Comparison of ENCODE assay signal across 8 cellular contexts in genomic region chr12:47085815-47086252, GRCh38. TPM values are rescaled to one million over a fixed set of nuclear protein-coding genes. Genes with fewer than 3 reads are reported as not detected.
A peak's percentile ranks its signal among the peaks of the same experiment; 100 is the strongest.
DNase-seq lines count a peak whose midpoint lies in the region; ATAC-seq, FAIRE-seq and TF ChIP-seq lines count a peak whose summit lies in the region.

No MANE protein-coding gene starts in this region.

- peak overlapping the region; percentile 28 to 81 (median 74) for H3K4me3 Mint-ChIP-seq in CD8-positive, alpha-beta memory T cell

- intact Hi-C loops in GM12878 (cut with micrococcal nuclease; ENCODE audit: unreplicated experiment) = no loop called here

- no TSS peak for BruUV-seq in GM12878 (replicated peaks; lab: Mats Ljungman, UMichigan)

- RAD21 ChIA-PET in GM12878 (lab: Charles Lee; ENCODE audit: unreplicated experiment) = no interaction called here

- no peaks in the 10 kb centered on the region for H3K27me3 Mint-ChIP-seq in CD8-positive, alpha-beta memory T cell

- H3K4me2 ChIP-seq in GM12878 (ENCODE audit: control insufficient read depth, insufficient read depth) = no peak overlapping the region

- no peak for TF ChIP-seq CTCF in GM12878 (IDR thresholded peaks at IDR 0.05 in 2 of 3, conservative IDR thresholded peaks at IDR 0.05 in 1 of 3; ENCODE audit: control insufficient read depth in 2 of 3, extremely low read depth in 1 of 3, insufficient read depth in 1 of 3, low read depth in 3 of 3, low read length in 3 of 3)

- H3K4me3 ChIP-seq in CD8-positive, alpha-beta memory T cell (ENCODE audit: low read length) = no peak overlapping the region
- H3K4me3 ChIP-seq in SJSA1 (no peak overlapping the region), GM12878 (no peak overlapping the region), muscle layer of colon (ENCODE audit: low read depth in 1 of 2, low read length in 2 of 2) (peak overlapping the region in 1 of 2 donors; percentile 4)

- peak; percentile 17 to 66 (median 25) for DNase-seq in CD8-positive, alpha-beta memory T cell
- DNase-seq in SJSA1 (ENCODE audit: low read depth in 1 of 2, low spot score in 2 of 2) (peak; percentile 77 to 83), GM12878 (ENCODE audit: low read depth, low spot score) (no peak), iPS-NIHi11 (ENCODE audit: low spot score) (no peak)

- H3K79me2 ChIP-seq in GM12878 (ENCODE audit: control insufficient read depth, insufficient read depth, low read length) = no peaks in the 10 kb centered on the region

- peak; percentile 7 for FAIRE-seq in GM12878 (lab: Jason Lieb, UNC)

- peaks cover 63 to 76% (median 64%) of the 10 kb centered on the region in 3 donors for H3K4me1 Mint-ChIP-seq in CD8-positive, alpha-beta memory T cell

- peaks cover 0 to 3% (median 0%) of the 10 kb centered on the region in 3 donors for H3K36me3 Mint-ChIP-seq in CD8-positive, alpha-beta memory T cell

- H3K9ac ChIP-seq in GM12878 (ENCODE audit: control insufficient read depth, insufficient read depth, low read length) = no peak overlapping the region
- H3K9ac ChIP-seq in muscle layer of colon (ENCODE audit: low read length) = no peak overlapping the region

- POLR2A ChIA-PET in CD8-positive, alpha-beta memory T cell (lab: Charles Lee) = interaction anchor here (0.6 to 1.0 kb wide), 2 partner anchors 36 to 106 kb away, joined by 3 to 4 read pairs; no protein-coding TSS in a partner anchor
- POLR2A ChIA-PET in GM12878 (lab: Charles Lee) = no interaction called here

- no peak overlapping the region for H2AFZ ChIP-seq in GM12878 (ENCODE audit: control insufficient read depth, low read depth, low read length)

- TF ChIP-seq POLR2A in GM12878 (IDR thresholded peaks at IDR 0.05; ENCODE audit: low read depth, low read length) = no peak

- no peaks in the 10 kb centered on the region for H3K36me3 ChIP-seq in CD8-positive, alpha-beta memory T cell (ENCODE audit: insufficient read depth, low read length)
- no peaks in the 10 kb centered on the region for H3K36me3 ChIP-seq in SJSA1
- H3K36me3 ChIP-seq in GM12878 (ENCODE audit: control insufficient read depth in 2 of 2, insufficient read depth in 2 of 2, low read length in 1 of 2) = no peaks in the 10 kb centered on the region
- H3K36me3 ChIP-seq in muscle layer of colon (ENCODE audit: insufficient read depth, low read length) = no peaks in the 10 kb centered on the region

- H3K9me3 ChIP-seq in CD8-positive, alpha-beta memory T cell (ENCODE audit: low read length) = no peaks in the 10 kb centered on the region
- H3K9me3 ChIP-seq in SJSA1 (replicated peaks) = no peaks in the 10 kb centered on the region
- H3K9me3 ChIP-seq in GM12878 (replicated peaks; ENCODE audit: control insufficient read depth, insufficient read depth, low read length) = no peaks in the 10 kb centered on the region
- H3K9me3 ChIP-seq in muscle layer of colon (ENCODE audit: low read length) = no peaks in the 10 kb centered on the region

- no peaks in the 10 kb centered on the region; the same call in 1 of the 2 replicates for H4K20me1 ChIP-seq in GM12878 (ENCODE audit: control insufficient read depth, insufficient read depth)

- no peak overlapping the region for H3K27ac ChIP-seq in CD8-positive, alpha-beta memory T cell (ENCODE audit: low read depth, low read length)
- H3K27ac ChIP-seq in SJSA1 (peak overlapping the region; percentile 61), GM12878 (ENCODE audit: control insufficient read depth, insufficient read depth) (no peak overlapping the region), muscle layer of colon (ENCODE audit: low read depth, low read length) (peak overlapping the region; percentile 67)

- whole genome bisulfite sequencing in GM12878 (ENCODE audit: insufficient coverage, insufficient replicate concordance, low lambda C conversion rate, missing lambda C conversion rate) = 0% methylated on average over 6 of the region's 6 CpGs

- CTCF ChIA-PET in CD8-positive, alpha-beta memory T cell (lab: Charles Lee) = interaction anchor here (1.0 to 1.6 kb wide), 3 partner anchors 15 to 312 kb away, joined by 3 to 5 read pairs (median 3); no protein-coding TSS in a partner anchor
- CTCF ChIA-PET in GM12878 (lab: Yijun Ruan, JAX) = interaction anchor here (1.3 to 2.0 kb wide), 2 partner anchors 11 to 15 kb away, joined by 3 to 7 read pairs; no protein-coding TSS in a partner anchor

- H3K4me1 ChIP-seq in CD8-positive, alpha-beta memory T cell (ENCODE audit: insufficient read depth, low read length) = peaks cover 50% of the 10 kb centered on the region
- H3K4me1 ChIP-seq in SJSA1 (replicated peaks) (peaks cover 80% of the 10 kb centered on the region), GM12878 (ENCODE audit: control insufficient read depth, insufficient read depth, low read length) (peaks cover 1% of the 10 kb centered on the region), muscle layer of colon (ENCODE audit: insufficient read depth, low read length) (peaks cover 67% of the 10 kb centered on the region)

- peaks cover 0 to under 1% (median 0%) of the 10 kb centered on the region in 5 donors for H3K9me3 Mint-ChIP-seq in CD8-positive, alpha-beta memory T cell

- in situ Hi-C loops in GM12878 (cut with MboI) = no loop called here

- SMC1A ChIA-PET in GM12878 (lab: Charles Lee; ENCODE audit: uncharacterized antibody, unreplicated experiment) = interaction anchor here (0.8 kb wide), 1 partner anchor 13 kb away, joined by 4 read pairs; no protein-coding TSS in a partner anchor

- TF ChIP-seq RAD21 in GM12878 (IDR thresholded peaks at IDR 0.05; ENCODE audit: insufficient read depth, low read depth, low read length) = no peak

- H3K27ac Mint-ChIP-seq in CD8-positive, alpha-beta memory T cell = peak overlapping the region; percentile 64 to 97 (median 92)

- no peak for TF ChIP-seq EP300 in GM12878 (IDR thresholded peaks at IDR 0.05; ENCODE audit: borderline replicate concordance in 1 of 2, control insufficient read depth in 1 of 2, low read depth in 2 of 2, low read length in 2 of 2)

- no peaks in the 10 kb centered on the region for H3K27me3 ChIP-seq in CD8-positive, alpha-beta memory T cell (ENCODE audit: insufficient read depth, low read length, poor library complexity, severe bottlenecking)
- H3K27me3 ChIP-seq in SJSA1 (replicated peaks) (no peaks in the 10 kb centered on the region), GM12878 (replicated peaks in 1 of 2; ENCODE audit: control insufficient read depth in 2 of 2, insufficient read depth in 2 of 2, low read length in 1 of 2) (no peaks in the 10 kb centered on the region; a peak in 2 of 4 replicates), muscle layer of colon (ENCODE audit: control insufficient read depth in 1 of 2, insufficient read depth in 2 of 2, low read length in 2 of 2) (no peaks in the 10 kb centered on the region)

- ATAC-seq in HG03095 (IDR thresholded peaks at IDR 0.05; ENCODE audit: unreplicated experiment) (peak; percentile 52), GM12878 (peak; percentile 72), HG02852 (IDR thresholded peaks at IDR 0.05; ENCODE audit: unreplicated experiment) (no peak), HG03469 (IDR thresholded peaks at IDR 0.05; ENCODE audit: unreplicated experiment) (no peak)

TF ChIP-seq in GM12878, 131 proteins besides CTCF, POLR2A, EP300 and RAD21 (continues in another document):
- TF ChIP-seq POU2F2 (IDR thresholded peaks at IDR 0.05; ENCODE audit: borderline replicate concordance, low read depth, low read length) = no peak
- TF ChIP-seq IRF4 (IDR thresholded peaks at IDR 0.05; ENCODE audit: low read depth, low read length) = no peak
- no peak for TF ChIP-seq RB1 (IDR thresholded peaks at IDR 0.05; ENCODE audit: borderline replicate concordance)
- no peak for TF ChIP-seq RAD51 (IDR thresholded peaks at IDR 0.05)
- TF ChIP-seq EGR1 (IDR thresholded peaks at IDR 0.05; ENCODE audit: borderline replicate concordance in 1 of 2, low read depth in 2 of 2, low read length in 2 of 2) = no peak

RNA-seq across cellular contexts. Expression of gene AMIGO2, which starts 6.1 kb away (rescaled TPM):
- 10 to 100 TPM; 16.2 to 16.6 TPM for total RNA-seq in CD8-positive, alpha-beta memory T cell
- 23.7 TPM for polyA plus RNA-seq in CD8-positive, alpha-beta memory T cell
- total RNA-seq in SJSA1 (2014; rRNA removed; shearing (Covaris generic)) = 19.0 and 19.3 TPM in 2 replicates
- not detected in 2 replicates for total RNA-seq in GM12878 (2013; cell fraction: nucleolus; rRNA removed)
- not detected in 2 replicates for total RNA-seq in GM12878 (2014; rRNA removed)
- not detected in 2 replicates for total RNA-seq in GM12878 (2014; rRNA removed; fragmentation: Illumina TruSeq; extraction: Trizol)
- total RNA-seq in GM12878 (2021) = 0.08 and 0.15 TPM in 2 replicates
- polyA plus RNA-seq in GM12878 (2011; ENCODE audit: low read depth) = not detected
- 0.11 and 0.20 TPM in 2 replicates for polyA plus RNA-seq in GM12878 (2011; rRNA removed)
- polyA plus RNA-seq in GM12878 (2011; cell fraction: cytosol; rRNA removed) = 0.06 and 0.07 TPM in 2 replicates
- polyA plus RNA-seq in GM12878 (2011; cell fraction: nucleus; rRNA removed) = 0.10 and 0.18 TPM in 2 replicates
- polyA plus RNA-seq in GM12878 (2012) = not detected in 2 replicates
- polyA plus RNA-seq in GM12878 (2014; fragmentation: Illumina TruSeq; extraction: Trizol) = not detected in 2 replicates
- polyA plus RNA-seq in GM12878 (2014; fragmentation: Nextera tagmentation; extraction: Ambion mirVana) = not detected
- polyA plus RNA-seq in GM12878 (2014; rRNA removed) = 0.03 TPM in 2 replicates
- polyA plus RNA-seq in GM12878 (2016; fragmentation: Nextera tagmentation; extraction: Ambion mirVana) = not detected
- not detected in 2 replicates for polyA minus RNA-seq in GM12878 (2011; rRNA and poly(A)+ RNA removed)
- polyA minus RNA-seq in GM12878 (2011; cell fraction: cytosol; rRNA and poly(A)+ RNA removed) = 0.42 TPM in 1 of 2 replicates, not detected in the other
- polyA minus RNA-seq in GM12878 (2011; cell fraction: nucleus; rRNA and poly(A)+ RNA removed) = 0.19 TPM in 1 of 2 replicates, not detected in the other

RNA-seq across cellular contexts. Expression of gene PCED1B, which starts 6.4 kb away (rescaled TPM):
- 10 to 100 TPM; 52.8 to 56.9 TPM for total RNA-seq in CD8-positive, alpha-beta memory T cell
- polyA plus RNA-seq in CD8-positive, alpha-beta memory T cell = 73.3 TPM
- total RNA-seq in SJSA1 (2014; rRNA removed; shearing (Covaris generic)) = 0.39 and 13.1 TPM in 2 replicates
- total RNA-seq in GM12878 (2013; cell fraction: nucleolus; rRNA removed) = 0.59 and 0.81 TPM in 2 replicates
- total RNA-seq in GM12878 (2014; rRNA removed) (2.2 and 4.2 TPM in 2 replicates), GM12878 (2014; rRNA removed; fragmentation: Illumina TruSeq; extraction: Trizol) (2.2 and 2.3 TPM in 2 replicates), GM12878 (2021) (8.5 and 8.8 TPM in 2 replicates)
- polyA plus RNA-seq in GM12878 (2011; ENCODE audit: low read depth) = 0.66 TPM
- polyA plus RNA-seq in GM12878 (2011; rRNA removed) (0.49 and 1.7 TPM in 2 replicates), GM12878 (2014; fragmentation: Illumina TruSeq; extraction: Trizol) (2.8 and 5.2 TPM in 2 replicates), GM12878 (2014; fragmentation: Nextera tagmentation; extraction: Ambion mirVana) (1 to 10 TPM in 1 of 2 experiments, under 1 TPM in 1; 0.80 to 1.8 TPM), GM12878 (2014; rRNA removed) (4.9 and 5.4 TPM in 2 replicates), GM12878 (2016; fragmentation: Nextera tagmentation; extraction: Ambion mirVana) (1 to 10 TPM; 2.8 to 3.3 TPM)
- 1.5 and 2.2 TPM in 2 replicates for polyA plus RNA-seq in GM12878 (2011; cell fraction: cytosol; rRNA removed)
- 1.8 and 2.5 TPM in 2 replicates for polyA plus RNA-seq in GM12878 (2011; cell fraction: nucleus; rRNA removed)
- 1.8 and 2.1 TPM in 2 replicates for polyA plus RNA-seq in GM12878 (2012)
- polyA minus RNA-seq in GM12878 (2011; rRNA and poly(A)+ RNA removed) = 0.88 and 1.2 TPM in 2 replicates
- 1.4 TPM in 1 of 2 replicates, not detected in the other for polyA minus RNA-seq in GM12878 (2011; cell fraction: cytosol; rRNA and poly(A)+ RNA removed)
- 0.24 and 1.1 TPM in 2 replicates for polyA minus RNA-seq in GM12878 (2011; cell fraction: nucleus; rRNA and poly(A)+ RNA removed)

Comparison
In these comparisons a context has a peak if more than half of its experiments do, and no peak if none do; other contexts are left out.
1. DNase-seq: peak in CD8-positive, alpha-beta memory T cell (5 of 5) and SJSA1 (2 of 2); none in GM12878 (single experiment) and iPS-NIHi11 (single experiment).
2. H3K27ac ChIP-seq: peak in SJSA1 (single experiment) and muscle layer of colon (single experiment); none in CD8-positive, alpha-beta memory T cell (single experiment) and GM12878 (single experiment).
3. ATAC-seq: peak in HG03095 (single experiment) and GM12878 (single experiment); none in HG02852 (single experiment) and HG03469 (single experiment).
4. RNA of gene AMIGO2, which starts 6.1 kb away (total RNA-seq): 19.0 to 19.3 TPM in SJSA1 and 16.2 to 16.6 TPM in CD8-positive, alpha-beta memory T cell; 0.08 to 0.15 TPM in GM12878; every median in the first group is over 10 times any median in the second.